9 cellular contexts compared by ENCODE assay signal in genomic region chr1:79353224-79353623, GRCh38.
DNase-seq lines count a peak whose midpoint lies in the region; ATAC-seq, FAIRE-seq and TF ChIP-seq lines count a peak whose summit lies in the region.
"Had no signal": no experiment of that assay in that cellular context is flagged by ENCODE, and none has a peak within 500 bp of the region (broad histone marks: within the 10 kb centered on the region; RNA-seq: fewer than 3 reads in every experiment).

No MANE protein-coding gene starts in this region.

- 0 out of 2 replicates have a peak overlapping the region, but pooled peaks have one; percentile 18 for H3K4me3 ChIP-seq in OCI-LY3 (ENCODE audit: low read length)
- no peak overlapping the region for H3K4me3 ChIP-seq in fibroblast of villous mesenchyme (ENCODE audit: low read depth, low read length)
- H3K4me3 ChIP-seq in small intestine (ENCODE audit: low read depth in 1 of 2, low read length in 2 of 2) = no peak overlapping the region

- no peaks in the 10 kb centered on the region for H4K20me1 ChIP-seq in OCI-LY3 (ENCODE audit: insufficient read depth, low read length)

- H3K79me2 ChIP-seq in OCI-LY3 (ENCODE audit: low read length) = no peaks in the 10 kb centered on the region

- WGBS in small intestine, 3 donors = 41 to 61% (median 42%) methylated on average over 4 of the region's 4 CpGs

- no peaks in the 10 kb centered on the region for H3K4me1 Mint-ChIP-seq in activated T-cell treated with anti-CD3 and anti-CD28 coated beads, Interleukin-2, amount 50 U/mL, for 24 hours (ENCODE audit: low read depth)
- H3K4me1 Mint-ChIP-seq: memory B cell had no signal

- H3K36me3 Mint-ChIP-seq in activated T-cell treated with anti-CD3 and anti-CD28 coated beads, Interleukin-2, amount 50 U/mL, for 24 hours (ENCODE audit: low read depth) = no peaks in the 10 kb centered on the region
- H3K36me3 Mint-ChIP-seq: memory B cell had no signal

- no peak overlapping the region for H3K9ac ChIP-seq in OCI-LY3 (ENCODE audit: low read length)

- H3K27me3 Mint-ChIP-seq in activated T-cell treated with anti-CD3 and anti-CD28 coated beads, Interleukin-2, amount 50 U/mL, for 24 hours = no peaks in the 10 kb centered on the region
- H3K27me3 Mint-ChIP-seq: memory B cell had no signal

- H3K4me3 Mint-ChIP-seq in activated T-cell treated with anti-CD3 and anti-CD28 coated beads, Interleukin-2, amount 50 U/mL, for 24 hours = no peak overlapping the region
- H3K4me3 Mint-ChIP-seq: memory B cell had no signal

- H3K36me3 ChIP-seq in OCI-LY3 (replicated peaks; ENCODE audit: low read depth, low read length) (no peaks in the 10 kb centered on the region), small intestine (ENCODE audit: control insufficient read depth in 2 of 2, insufficient read depth in 2 of 2, low read length in 2 of 2) (no peaks in the 10 kb centered on the region)

- ATAC-seq in GM21717 (IDR thresholded peaks at IDR 0.05; ENCODE audit: unreplicated experiment) (peak; percentile 55), GM21360 (IDR thresholded peaks at IDR 0.05; ENCODE audit: unreplicated experiment) (no peak)

- H3K27me3 ChIP-seq in OCI-LY3 (ENCODE audit: low read depth, low read length) = no peaks in the 10 kb centered on the region
- no peaks in the 10 kb centered on the region for H3K27me3 ChIP-seq in small intestine (ENCODE audit: control insufficient read depth in 2 of 2, insufficient read depth in 2 of 2, low read length in 2 of 2)

- FAIRE-seq in small intestine (lab: Jason Lieb, UNC) = no peak

- H3K9me3 ChIP-seq in OCI-LY3 (ENCODE audit: insufficient read depth, low read length) (no peaks in the 10 kb centered on the region), small intestine (ENCODE audit: control insufficient read depth, low read depth) (no peaks in the 10 kb centered on the region)

- H3K4me1 ChIP-seq in OCI-LY3 (ENCODE audit: low read length) = peaks cover 24% of the 10 kb centered on the region
- no peaks in the 10 kb centered on the region for H3K4me1 ChIP-seq in small intestine (ENCODE audit: control insufficient read depth in 2 of 2, insufficient read depth in 1 of 2, low read depth in 1 of 2, low read length in 1 of 2)

- peak overlapping the region; percentile 35 for H3K4me2 ChIP-seq in OCI-LY3 (ENCODE audit: low read length)

- H3K27ac ChIP-seq in OCI-LY3 (ENCODE audit: low read length) (no peak overlapping the region), small intestine (ENCODE audit: low read depth in 1 of 2, low read length in 1 of 2) (no peak overlapping the region)

- peak overlapping the region; percentile 76 for H2AFZ ChIP-seq in OCI-LY3 (ENCODE audit: low read depth, low read length)

- DNase-seq in DMS 273 (lab: John Stamatoyannopoulos, UW; ENCODE audit: unreplicated experiment) = peak; percentile 70
- DNase-seq in fibroblast of villous mesenchyme (ENCODE audit: low read depth) = peak; percentile 63
- DNase-seq in small intestine = peak; percentile 5
- DNase-seq in cerebellar nuclear complex (lab: John Stamatoyannopoulos, UW) = no peak
- DNase-seq in activated T-cell treated with anti-CD3 and anti-CD28 coated beads, Interleukin-2, amount 50 U/mL, for 24 hours = no peak

- TF ChIP-seq CTCF in OCI-LY3 (IDR thresholded peaks at IDR 0.05; ENCODE audit: low read depth, low read length) (peak; percentile 56), fibroblast of villous mesenchyme (IDR thresholded peaks at IDR 0.05; ENCODE audit: insufficient read depth, low read depth, low read length) (peak; percentile 58)

- no peaks in the 10 kb centered on the region for H3K9me3 Mint-ChIP-seq in activated T-cell treated with anti-CD3 and anti-CD28 coated beads, Interleukin-2, amount 50 U/mL, for 24 hours
- H3K9me3 Mint-ChIP-seq: memory B cell had no signal

- no peak overlapping the region for H3K27ac Mint-ChIP-seq in activated T-cell treated with anti-CD3 and anti-CD28 coated beads, Interleukin-2, amount 50 U/mL, for 24 hours
- H3K27ac Mint-ChIP-seq: memory B cell had no signal

Comparison
In these comparisons a context has a peak if more than half of its experiments do, and no peak if none do; other contexts are left out.
1. DNase-seq: peak in DMS 273 (single experiment), fibroblast of villous mesenchyme (single experiment) and small intestine (single experiment); none in cerebellar nuclear complex (0 of 2) and activated T-cell treated with anti-CD3 and anti-CD28 coated beads, Interleukin-2, amount 50 U/mL, for 24 hours (single experiment).